13 cellular contexts compared by ENCODE assay signal in genomic region chr3:185715091-185715490, GRCh38.
DNase-seq lines count a peak whose midpoint lies in the region; ATAC-seq and TF ChIP-seq lines count a peak whose summit lies in the region.
"Had no signal": no experiment of that assay in that cellular context is flagged by ENCODE, and none has a peak within 500 bp of the region (broad histone marks: within the 10 kb centered on the region; RNA-seq: fewer than 3 reads in every experiment).

No MANE protein-coding gene starts in this region.

- peak; percentile 55 for ATAC-seq in RWPE2 (ENCODE audit: low read depth)

- peaks cover 2% of the 10 kb centered on the region; the same call in 1 of the 2 replicates for H3K36me3 ChIP-seq in RWPE2 (ENCODE audit: low read depth)
- H3K36me3 ChIP-seq in neuronal stem cell (replicated peaks in 1 of 2; ENCODE audit: control insufficient read depth in 2 of 2, insufficient read depth in 2 of 2, low read length in 2 of 2) = no peaks in the 10 kb centered on the region
- H3K36me3 ChIP-seq: esophagus squamous epithelium, tibial artery had no signal

- in situ Hi-C loops in G401 (cut with HindIII; ENCODE audit: low sequenced_read_pairs) = no loop called here

- CTCF ChIA-PET in activated CD4-positive, alpha-beta T cell treated with anti-CD3 and anti-CD28 coated beads, Interleukin-2, amount 10 ng/mL, durations not matched to agents 7 days and 5 days (lab: Charles Lee) = no interaction called here

- no peak overlapping the region for H3K9ac ChIP-seq in neuronal stem cell (ENCODE audit: low read depth, low read length, poor library complexity)

- H2BK15ac ChIP-seq in neuronal stem cell (ENCODE audit: low read length) = no peak overlapping the region

- no peak overlapping the region for H3K4me3 ChIP-seq in RWPE2 (ENCODE audit: severe bottlenecking)
- no peak overlapping the region for H3K4me3 ChIP-seq in fibroblast of pulmonary artery (replicated peaks; ENCODE audit: low read depth, low read length)
- no peak overlapping the region for H3K4me3 ChIP-seq in neuronal stem cell (ENCODE audit: low read length in 2 of 2)
- H3K4me3 ChIP-seq: esophagus squamous epithelium, tibial artery had no signal

- no peak overlapping the region for H3K23ac ChIP-seq in neuronal stem cell (ENCODE audit: low read depth, low read length, poor library complexity)

- no peak overlapping the region for H3K14ac ChIP-seq in neuronal stem cell (ENCODE audit: low read length)

- no peak overlapping the region for H3K27ac Mint-ChIP-seq in activated CD4-positive, alpha-beta T cell treated with anti-CD3 and anti-CD28 coated beads, Interleukin-2, amount 10 ng/mL, durations not matched to agents 7 days and 5 days
- H3K27ac Mint-ChIP-seq: CD8-positive, alpha-beta memory T cell had no signal

- H4K8ac ChIP-seq in neuronal stem cell (ENCODE audit: low read depth, low read length) = no peak overlapping the region

- peak; percentile 38 for DNase-seq in G401 (ENCODE audit: low spot score)
- no peak for DNase-seq in RWPE2 (ENCODE audit: low spot score)
- peak; percentile 72 for DNase-seq in fibroblast of pulmonary artery (ENCODE audit: low read depth)
- peak; percentile 50 for DNase-seq in neuronal stem cell (ENCODE audit: low spot score)
- no peak for DNase-seq in NCI-H1417 treated with DMSO at 0.1 percent for 48 hours (lab: John Stamatoyannopoulos, UW)
- DNase-seq in stimulated activated CD4-positive, alpha-beta T cell treated with anti-CD3 and anti-CD28 coated beads, Interleukin-4, amount 100 ng/mL, for 24 hours = no peak
- no peak for DNase-seq in activated naive CD4-positive, alpha-beta T cell treated with anti-CD3 and anti-CD28 coated beads, Interleukin-2, amount 50 U/mL, for 16 hours
- no peak for DNase-seq in activated CD4-positive, alpha-beta T cell treated with anti-CD3 and anti-CD28 coated beads, Interleukin-2, amount 10 ng/mL, durations not matched to agents 7 days and 5 days
- DNase-seq: CD8-positive, alpha-beta memory T cell; esophagus squamous epithelium; NCI-H1092; T-helper 1 cell; tibial artery had no signal

- H2AK5ac ChIP-seq in neuronal stem cell (ENCODE audit: low read depth, low read length) = no peak overlapping the region

- no peaks in the 10 kb centered on the region for H3K9me3 ChIP-seq in RWPE2 (ENCODE audit: severe bottlenecking)
- no peaks in the 10 kb centered on the region for H3K9me3 ChIP-seq in neuronal stem cell (replicated peaks in 1 of 2; ENCODE audit: control insufficient read depth in 2 of 2, insufficient read depth in 1 of 2, low read depth in 1 of 2, low read length in 2 of 2)
- H3K9me3 ChIP-seq: esophagus squamous epithelium, tibial artery had no signal

- H3K27me3 ChIP-seq in RWPE2 (ENCODE audit: insufficient read depth, poor library complexity, severe bottlenecking) = no peaks in the 10 kb centered on the region
- H3K27me3 ChIP-seq in neuronal stem cell (ENCODE audit: control insufficient read depth in 3 of 3, insufficient read depth in 3 of 3, low read depth in 1 of 3, low read length in 3 of 3) = no peaks in the 10 kb centered on the region
- H3K27me3 ChIP-seq: esophagus squamous epithelium had no signal

- no peak overlapping the region for H3K4ac ChIP-seq in neuronal stem cell (ENCODE audit: low read length)

- H3K4me3 Mint-ChIP-seq in activated CD4-positive, alpha-beta T cell treated with anti-CD3 and anti-CD28 coated beads, Interleukin-2, amount 10 ng/mL, durations not matched to agents 7 days and 5 days = no peak overlapping the region
- H3K4me3 Mint-ChIP-seq: CD8-positive, alpha-beta memory T cell had no signal

- no peak for TF ChIP-seq CTCF in RWPE2 (IDR thresholded peaks at IDR 0.05; ENCODE audit: poor library complexity, severe bottlenecking)
- TF ChIP-seq CTCF in fibroblast of pulmonary artery (IDR thresholded peaks at IDR 0.05; ENCODE audit: low read length, missing control alignments) = no peak

- H3K79me1 ChIP-seq in neuronal stem cell (ENCODE audit: low read depth, low read length) = peaks cover 14% of the 10 kb centered on the region

- no peaks in the 10 kb centered on the region for H3K4me1 Mint-ChIP-seq in activated CD4-positive, alpha-beta T cell treated with anti-CD3 and anti-CD28 coated beads, Interleukin-2, amount 10 ng/mL, durations not matched to agents 7 days and 5 days
- H3K4me1 Mint-ChIP-seq: CD8-positive, alpha-beta memory T cell had no signal

- peak overlapping the region; percentile 29 for H3K4me2 ChIP-seq in neuronal stem cell (ENCODE audit: insufficient read depth, low read length, poor library complexity, severe bottlenecking)

- no peaks in the 10 kb centered on the region for H3K36me3 Mint-ChIP-seq in activated CD4-positive, alpha-beta T cell treated with anti-CD3 and anti-CD28 coated beads, Interleukin-2, amount 10 ng/mL, durations not matched to agents 7 days and 5 days (ENCODE audit: low read depth)
- H3K36me3 Mint-ChIP-seq: CD8-positive, alpha-beta memory T cell had no signal

- POLR2A ChIA-PET in activated CD4-positive, alpha-beta T cell treated with anti-CD3 and anti-CD28 coated beads, Interleukin-2, amount 10 ng/mL, durations not matched to agents 7 days and 5 days (lab: Charles Lee) = no interaction called here

- peak overlapping the region; percentile 92 for H3K18ac ChIP-seq in neuronal stem cell (ENCODE audit: low read length)

- H3K4me1 ChIP-seq in RWPE2 (ENCODE audit: insufficient read depth, poor library complexity, severe bottlenecking) (peaks cover 72% of the 10 kb centered on the region), neuronal stem cell (ENCODE audit: control insufficient read depth in 2 of 2, insufficient read depth in 1 of 2, low read depth in 1 of 2, low read length in 2 of 2) (peaks cover 27 to 32% of the 10 kb centered on the region in 2 donors)

- H2BK12ac ChIP-seq in neuronal stem cell (ENCODE audit: low read length) = no peak overlapping the region

- H4K91ac ChIP-seq in neuronal stem cell (ENCODE audit: low read depth, low read length, poor library complexity) = no peak overlapping the region

- H3K9me3 Mint-ChIP-seq in activated CD4-positive, alpha-beta T cell treated with anti-CD3 and anti-CD28 coated beads, Interleukin-2, amount 10 ng/mL, durations not matched to agents 7 days and 5 days = no peaks in the 10 kb centered on the region

- H2BK5ac ChIP-seq in neuronal stem cell (ENCODE audit: low read length) = no peak overlapping the region

- no CpG with 5 or more reads among the region's 8 CpGs for WGBS in neuronal stem cell (ENCODE audit: extremely low coverage in 2 of 2, insufficient read length in 2 of 2, insufficient replicate concordance in 1 of 2), 2 donors

- H3K27ac ChIP-seq in RWPE2 (ENCODE audit: poor library complexity, severe bottlenecking) (peak overlapping the region; percentile 91), neuronal stem cell (replicated peaks; ENCODE audit: low read length) (peak overlapping the region; percentile 85)
- H3K27ac ChIP-seq: tibial artery had no signal

- no peak overlapping the region for H2AFZ ChIP-seq in neuronal stem cell (ENCODE audit: low read length)

- H3K27me3 Mint-ChIP-seq in activated CD4-positive, alpha-beta T cell treated with anti-CD3 and anti-CD28 coated beads, Interleukin-2, amount 10 ng/mL, durations not matched to agents 7 days and 5 days = peaks cover 10% of the 10 kb centered on the region

- no peak overlapping the region for H2BK120ac ChIP-seq in neuronal stem cell (ENCODE audit: low read depth, low read length)

Comparison
In these comparisons a context has a peak if more than half of its experiments do, and no peak if none do; other contexts are left out.
1. DNase-seq: peak in G401 (single experiment), fibroblast of pulmonary artery (single experiment) and neuronal stem cell (single experiment); none in RWPE2 (single experiment), NCI-H1417 treated with DMSO at 0.1 percent for 48 hours (single experiment), stimulated activated CD4-positive, alpha-beta T cell treated with anti-CD3 and anti-CD28 coated beads, Interleukin-4, amount 100 ng/mL, for 24 hours (single experiment), activated naive CD4-positive, alpha-beta T cell treated with anti-CD3 and anti-CD28 coated beads, Interleukin-2, amount 50 U/mL, for 16 hours (single experiment) and activated CD4-positive, alpha-beta T cell treated with anti-CD3 and anti-CD28 coated beads, Interleukin-2, amount 10 ng/mL, durations not matched to agents 7 days and 5 days (single experiment).